In the genomic region with DNA sequence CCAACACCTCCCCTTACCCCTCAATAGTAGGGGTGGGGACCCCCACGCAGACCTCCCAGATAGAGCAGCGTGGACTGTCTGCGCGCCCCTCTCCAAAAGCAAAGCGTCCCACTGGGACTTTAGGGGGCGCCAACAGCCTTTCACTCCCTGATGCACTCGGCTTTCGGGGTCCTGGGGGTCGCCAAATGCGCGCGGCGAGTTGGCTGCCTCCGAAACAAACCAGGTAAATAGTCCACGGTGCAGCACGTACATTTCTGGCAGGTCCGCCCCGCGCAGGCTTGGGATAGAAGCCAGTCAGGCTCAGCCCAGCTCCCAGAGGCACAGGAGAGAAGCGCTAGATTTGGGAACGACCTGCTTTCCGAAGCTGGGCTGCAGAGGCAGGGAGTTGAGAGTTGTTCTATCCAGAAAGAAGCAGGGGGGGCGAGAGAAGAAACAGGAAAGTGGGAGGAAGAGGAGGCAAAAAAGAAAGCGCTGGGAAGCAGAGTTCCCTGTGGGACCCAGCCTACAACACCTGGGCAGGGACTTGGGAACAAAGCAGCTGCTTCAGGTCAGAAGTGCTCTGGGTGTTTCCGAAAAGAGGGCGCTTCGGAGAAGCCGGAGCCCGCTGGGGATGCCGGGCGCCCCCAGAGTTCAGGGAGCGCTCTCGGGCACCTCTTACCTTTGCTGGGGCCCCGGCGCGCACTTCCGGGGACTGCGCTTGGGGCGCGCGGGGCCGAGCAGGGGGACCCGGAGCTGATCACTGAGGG, we compare ENCODE assay signal across 8 cellular contexts. TPM values are rescaled to one million over a fixed set of nuclear protein-coding genes. Genes with fewer than 3 reads are reported as not detected.
DNase-seq lines count a peak whose midpoint lies in the region; ATAC-seq and TF ChIP-seq lines count a peak whose summit lies in the region.

No MANE protein-coding gene starts in this region.

- intact Hi-C loops in natural killer cell (cut with micrococcal nuclease), result no loop called here

- H3K27me3 ChIP-seq in right atrium auricular region, result no peaks in the 10 kb centered on the region

- TF ChIP-seq CTCF in right atrium auricular region (IDR thresholded peaks at IDR 0.05), result peak in 1 of 2 donors; percentile 28
- TF ChIP-seq CTCF in natural killer cell (IDR thresholded peaks at IDR 0.05), result no peak

- no peaks in the 10 kb centered on the region for H3K9me3 Mint-ChIP-seq in activated T-cell treated with anti-CD3 and anti-CD28 coated beads, Interleukin-2, amount 50 U/mL, for 4 hours
- no peaks in the 10 kb centered on the region for H3K9me3 Mint-ChIP-seq in natural killer cell

- no peaks in the 10 kb centered on the region for H3K9me3 ChIP-seq in right atrium auricular region

- H3K4me1 ChIP-seq in right atrium auricular region, result peaks cover 0 to 13% of the 10 kb centered on the region in 2 donors

- H3K4me3 ChIP-seq in right atrium auricular region, result peak overlapping the region; percentile 36 to 57
- peak overlapping the region; percentile 67 for H3K4me3 ChIP-seq in skeletal muscle cell (ENCODE audit: low read depth, low read length)

- H3K4me3 Mint-ChIP-seq in activated T-cell treated with anti-CD3 and anti-CD28 coated beads, Interleukin-2, amount 50 U/mL, for 4 hours, result peak overlapping the region; percentile 44
- no peak overlapping the region for H3K4me3 Mint-ChIP-seq in natural killer cell

- H3K27ac Mint-ChIP-seq in natural killer cell, result no peak overlapping the region

- H3K36me3 ChIP-seq in right atrium auricular region, result no peaks in the 10 kb centered on the region

- ATAC-seq in HG02759 (IDR thresholded peaks at IDR 0.05; ENCODE audit: unreplicated experiment), result peak; percentile 51
- ATAC-seq in activated T-cell treated with anti-CD3 and anti-CD28 coated beads, Interleukin-2, amount 50 U/mL, for 4 hours, result peak; percentile 58 to 61
- ATAC-seq in natural killer cell, result no peak

- peak; percentile 11 for DNase-seq in DMS114 treated with DMSO at 0.1 percent for 48 hours (lab: John Stamatoyannopoulos, UW; ENCODE audit: unreplicated experiment)
- DNase-seq in activated T-cell treated with anti-CD3 and anti-CD28 coated beads, Interleukin-2, amount 50 U/mL, for 4 hours, result no peak
- no peak for DNase-seq in right atrium auricular region (ENCODE audit: low spot score)
- DNase-seq in skeletal muscle cell (ENCODE audit: low read depth), result no peak
- DNase-seq in Kasumi-1 (lab: John Stamatoyannopoulos, UW), result no peak
- DNase-seq in natural killer cell, result no peak
- DNase-seq in effector CD8-positive, alpha-beta T cell (lab: John Stamatoyannopoulos, UW), result no peak

- H3K4me1 Mint-ChIP-seq in activated T-cell treated with anti-CD3 and anti-CD28 coated beads, Interleukin-2, amount 50 U/mL, for 4 hours (ENCODE audit: low read depth), result peaks cover 9% of the 10 kb centered on the region
- H3K4me1 Mint-ChIP-seq in natural killer cell, result peaks cover 4 to 11% of the 10 kb centered on the region in 2 donors

- peak overlapping the region in 1 of 2 donors; percentile 31 for H3K27ac ChIP-seq in right atrium auricular region

- H3K27me3 Mint-ChIP-seq in activated T-cell treated with anti-CD3 and anti-CD28 coated beads, Interleukin-2, amount 50 U/mL, for 4 hours (ENCODE audit: low read depth), result peaks cover 46% of the 10 kb centered on the region
- peaks cover 33 to 50% of the 10 kb centered on the region in 2 donors for H3K27me3 Mint-ChIP-seq in natural killer cell (ENCODE audit: low read depth in 2 of 2)

- H3K36me3 Mint-ChIP-seq in activated T-cell treated with anti-CD3 and anti-CD28 coated beads, Interleukin-2, amount 50 U/mL, for 4 hours (ENCODE audit: insufficient read depth), result no peaks in the 10 kb centered on the region
- no peaks in the 10 kb centered on the region for H3K36me3 Mint-ChIP-seq in natural killer cell

RNA-seq across cellular contexts. Expression of a gene that starts 0.5 kb away (rescaled TPM):
- under 1 TPM in 1 of 3 donors, not detected in 2; 0.13 TPM for total RNA-seq in activated T-cell treated with anti-CD3 and anti-CD28 coated beads, Interleukin-2, amount 50 U/mL, for 4 hours
- total RNA-seq in right atrium auricular region (1 to 10 TPM in 1 of 2 donors, under 1 TPM in 1; 0.47 to 1.2 TPM), natural killer cell (not detected)

Comparison
In these comparisons a context has a peak if more than half of its experiments do, and no peak if none do; other contexts are left out.
1. ATAC-seq: peak in HG02759 (single experiment) and activated T-cell treated with anti-CD3 and anti-CD28 coated beads, Interleukin-2, amount 50 U/mL, for 4 hours (2 of 2); none in natural killer cell (0 of 3).